ENCODE assay signal across 15 cellular contexts in the genomic region with DNA sequence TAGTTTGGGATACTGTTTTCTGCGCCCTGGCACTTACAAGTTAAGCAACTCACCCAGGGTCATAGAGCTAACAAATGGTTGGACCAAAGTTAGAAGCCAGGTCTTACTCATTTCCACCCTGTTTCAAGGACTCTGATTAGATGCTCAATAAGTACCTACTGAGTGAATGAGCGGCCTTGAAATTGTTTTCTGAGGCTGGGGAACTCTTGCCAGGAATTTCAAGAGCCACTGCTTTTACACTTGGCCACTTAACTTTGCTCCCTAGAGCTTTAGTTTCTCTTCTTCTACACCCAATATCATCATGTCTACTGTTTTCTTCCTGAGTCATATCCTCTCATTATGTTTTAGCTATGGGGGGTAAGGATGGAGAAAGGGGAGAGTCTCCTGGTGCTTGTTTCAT.
DNase-seq lines count a peak whose midpoint lies in the region; ATAC-seq, FAIRE-seq and TF ChIP-seq lines count a peak whose summit lies in the region.
"Had no signal": no experiment of that assay in that cellular context is flagged by ENCODE, and none has a peak within 500 bp of the region (broad histone marks: within the 10 kb centered on the region; RNA-seq: fewer than 3 reads in every experiment).

No MANE protein-coding gene starts in this region.

- TF ChIP-seq EP300 in HepG2 (IDR thresholded peaks at IDR 0.05; ENCODE audit: low read depth in 2 of 2, low read length in 2 of 2) (no peak), HepG2 (CRISPR knock-in tag; IDR thresholded peaks at IDR 0.05; ENCODE audit: borderline replicate concordance) (no peak)

- H3K36me3 ChIP-seq in MG63 (no peaks in the 10 kb centered on the region), HepG2 (replicated peaks in 1 of 2; ENCODE audit: control insufficient read depth in 1 of 2, insufficient read depth in 2 of 2, low read length in 2 of 2) (no peaks in the 10 kb centered on the region)

- no peak overlapping the region for H3K4me3 Mint-ChIP-seq in nephron
- H3K4me3 Mint-ChIP-seq: activated naive CD4-positive, alpha-beta T cell treated with anti-CD3 and anti-CD28 coated beads, Interleukin-2, amount 10 ng/mL, durations not matched to agents 7 days and 5 days; H9 had no signal

- H3K4me3 ChIP-seq in MG63 (no peak overlapping the region), HepG2 (replicated peaks in 1 of 3; ENCODE audit: insufficient read depth in 1 of 3, low read depth in 2 of 3, low read length in 3 of 3) (no peak overlapping the region)
- H3K4me3 ChIP-seq: psoas muscle, SK-N-MC had no signal

- no peaks in the 10 kb centered on the region for H3K27me3 ChIP-seq in MG63
- no peaks in the 10 kb centered on the region for H3K27me3 ChIP-seq in HepG2 (ENCODE audit: control insufficient read depth in 1 of 2, insufficient read depth in 2 of 2, low read length in 2 of 2)

- H2AFZ ChIP-seq in HepG2 (ENCODE audit: low read length), result no peak overlapping the region

- TF ChIP-seq RAD21 in HepG2 (CRISPR knock-in tag; IDR thresholded peaks at IDR 0.05), result no peak

- no peak for TF ChIP-seq CTCF in nephron (IDR thresholded peaks at IDR 0.05; ENCODE audit: unreplicated experiment in 3 of 3)
- TF ChIP-seq CTCF in HepG2 (CRISPR knock-in tag; IDR thresholded peaks at IDR 0.05), result no peak

- no peak overlapping the region for H3K4me2 ChIP-seq in HepG2 (ENCODE audit: low read depth, low read length)

- CTCF ChIA-PET in HepG2 (lab: Yijun Ruan, JAX; ENCODE audit: low intra/inter-chr PET ratio, low total read pairs), result no interaction called here

- H3K79me2 ChIP-seq in HepG2 (ENCODE audit: insufficient read depth, low read length), result no peaks in the 10 kb centered on the region

- no peak for TF ChIP-seq POLR2A in HepG2 (IDR thresholded peaks at IDR 0.05; ENCODE audit: insufficient read depth in 1 of 2, low read depth in 2 of 2, low read length in 2 of 2)

- H3K27ac Mint-ChIP-seq in nephron, result peak overlapping the region; percentile 60 to 99 (median 95)
- H3K27ac Mint-ChIP-seq: activated naive CD4-positive, alpha-beta T cell treated with anti-CD3 and anti-CD28 coated beads, Interleukin-2, amount 10 ng/mL, durations not matched to agents 7 days and 5 days; H9 had no signal

- WGBS in HepG2 (ENCODE audit: low lambda C conversion rate), result 100% methylated on average over 2 of the region's 2 CpGs

- intact Hi-C loops in HepG2 (cut with micrococcal nuclease; ENCODE audit: unreplicated experiment), result no loop called here

- peaks cover 8% of the 10 kb centered on the region for H3K36me3 Mint-ChIP-seq in nephron (ENCODE audit: low read depth)
- H3K36me3 Mint-ChIP-seq: activated naive CD4-positive, alpha-beta T cell treated with anti-CD3 and anti-CD28 coated beads, Interleukin-2, amount 10 ng/mL, durations not matched to agents 7 days and 5 days had no signal

- POLR2A ChIA-PET in HepG2 (lab: Yijun Ruan, JAX), result interaction anchor here (1.0 kb wide), 1 partner anchor 108 kb away, joined by 3 read pairs; no protein-coding TSS in a partner anchor

- peaks cover 40% of the 10 kb centered on the region for H3K4me1 ChIP-seq in HepG2 (ENCODE audit: insufficient read depth, low read length)

- no peak for FAIRE-seq in HepG2 (lab: Jason Lieb, UNC)

- in situ Hi-C loops in HepG2 (cut with HindIII; ENCODE audit: extremely low pct_ligation_motif_present, low pct_unique_long_range_greater_than_20kb), result no loop called here

- no peaks in the 10 kb centered on the region for H3K27me3 Mint-ChIP-seq in nephron (ENCODE audit: low read depth)
- H3K27me3 Mint-ChIP-seq: activated naive CD4-positive, alpha-beta T cell treated with anti-CD3 and anti-CD28 coated beads, Interleukin-2, amount 10 ng/mL, durations not matched to agents 7 days and 5 days had no signal

- H3K27ac ChIP-seq in cingulate gyrus (ENCODE audit: low read depth, low read length) (peak overlapping the region; percentile 96), HepG2 (ENCODE audit: extremely low read length, insufficient read depth, low read length) (no peak overlapping the region)
- H3K27ac ChIP-seq: psoas muscle, SK-N-MC had no signal

- H3K4me1 Mint-ChIP-seq in nephron, result peaks cover 80% of the 10 kb centered on the region

- no peak overlapping the region for H3K9ac ChIP-seq in HepG2 (ENCODE audit: insufficient read depth, low read depth, low read length)

- DNase-seq in AG08395 (ENCODE audit: low spot score) (peak; percentile 53), MG63 (peak; percentile 54), HepG2 (ENCODE audit: low spot score) (no peak), GDM1 (lab: John Stamatoyannopoulos, UW) (no peak)
- DNase-seq: activated CD4-positive, alpha-beta T cell treated with anti-CD3 and anti-CD28 coated beads, Interleukin-2, amount 50 U/mL, for 48 hours; activated naive CD4-positive, alpha-beta T cell treated with anti-CD3 and anti-CD28 coated beads, Interleukin-2, amount 10 ng/mL, durations not matched to agents 7 days and 5 days; H9; islet precursor cell; NCI-H526; psoas muscle had no signal

- no peaks in the 10 kb centered on the region for H3K9me3 ChIP-seq in MG63
- no peaks in the 10 kb centered on the region for H3K9me3 ChIP-seq in HepG2 (ENCODE audit: low read length)
- H3K9me3 ChIP-seq: psoas muscle had no signal

- ATAC-seq in HepG2, result no peak
- ATAC-seq in HG03521 (IDR thresholded peaks at IDR 0.05; ENCODE audit: unreplicated experiment), result no peak
- ATAC-seq in HG03565 (IDR thresholded peaks at IDR 0.05; ENCODE audit: unreplicated experiment), result no peak
- ATAC-seq: psoas muscle had no signal

- H3K9me3 Mint-ChIP-seq in nephron, result peaks cover 4% of the 10 kb centered on the region

- no TSS peak for BruUV-seq in HepG2 (replicated peaks; lab: Mats Ljungman, UMichigan)

- H4K20me1 ChIP-seq in HepG2 (ENCODE audit: insufficient read depth, low read length), result no peaks in the 10 kb centered on the region

TF ChIP-seq in HepG2, 621 proteins besides CTCF, POLR2A, EP300 and RAD21:
- TF ChIP-seq IKZF1 (IDR thresholded peaks at IDR 0.05) (no peak), FOSL2 (CRISPR knock-in tag; IDR thresholded peaks at IDR 0.05) (no peak), ZBTB38 (CRISPR knock-in tag; IDR thresholded peaks at IDR 0.05) (no peak), ZNF7 (CRISPR knock-in tag; IDR thresholded peaks at IDR 0.05) (no peak), SPEN (CRISPR knock-in tag; IDR thresholded peaks at IDR 0.05; ENCODE audit: low read depth) (no peak), DNMT3B (CRISPR knock-in tag; conservative IDR thresholded peaks at IDR 0.05) (no peak), FOXK2 (IDR thresholded peaks at IDR 0.05) (no peak), KMT2B (CRISPR knock-in tag; IDR thresholded peaks at IDR 0.05) (no peak), ASH2L (IDR thresholded peaks at IDR 0.05; ENCODE audit: insufficient read length, low read depth, low read length) (no peak), ZMYM4 (CRISPR knock-in tag; IDR thresholded peaks at IDR 0.05) (no peak), BORCS8-MEF2B (CRISPR knock-in tag; IDR thresholded peaks at IDR 0.05) (no peak), ZNF121 (CRISPR knock-in tag; IDR thresholded peaks at IDR 0.05) (no peak), GATAD1 (CRISPR knock-in tag; IDR thresholded peaks at IDR 0.05) (no peak), ZNF446 (CRISPR knock-in tag; IDR thresholded peaks at IDR 0.05) (no peak)
- TF ChIP-seq, protein P1, sequence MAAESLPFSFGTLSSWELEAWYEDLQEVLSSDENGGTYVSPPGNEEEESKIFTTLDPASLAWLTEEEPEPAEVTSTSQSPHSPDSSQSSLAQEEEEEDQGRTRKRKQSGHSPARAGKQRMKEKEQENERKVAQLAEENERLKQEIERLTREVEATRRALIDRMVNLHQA (CRISPR knock-in tag; IDR thresholded peaks at IDR 0.05), result no peak
- TF ChIP-seq, protein P2, sequence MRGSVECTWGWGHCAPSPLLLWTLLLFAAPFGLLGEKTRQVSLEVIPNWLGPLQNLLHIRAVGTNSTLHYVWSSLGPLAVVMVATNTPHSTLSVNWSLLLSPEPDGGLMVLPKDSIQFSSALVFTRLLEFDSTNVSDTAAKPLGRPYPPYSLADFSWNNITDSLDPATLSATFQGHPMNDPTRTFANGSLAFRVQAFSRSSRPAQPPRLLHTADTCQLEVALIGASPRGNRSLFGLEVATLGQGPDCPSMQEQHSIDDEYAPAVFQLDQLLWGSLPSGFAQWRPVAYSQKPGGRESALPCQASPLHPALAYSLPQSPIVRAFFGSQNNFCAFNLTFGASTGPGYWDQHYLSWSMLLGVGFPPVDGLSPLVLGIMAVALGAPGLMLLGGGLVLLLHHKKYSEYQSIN (CRISPR knock-in tag; IDR thresholded peaks at IDR 0.05; ENCODE audit: borderline replicate concordance), result no peak

Comparison
In these comparisons a context has a peak if more than half of its experiments do, and no peak if none do; other contexts are left out.
1. DNase-seq: peak in AG08395 (single experiment) and MG63 (single experiment); none in HepG2 (single experiment) and GDM1 (single experiment).